8 cellular contexts compared by ENCODE assay signal in the genomic region with DNA sequence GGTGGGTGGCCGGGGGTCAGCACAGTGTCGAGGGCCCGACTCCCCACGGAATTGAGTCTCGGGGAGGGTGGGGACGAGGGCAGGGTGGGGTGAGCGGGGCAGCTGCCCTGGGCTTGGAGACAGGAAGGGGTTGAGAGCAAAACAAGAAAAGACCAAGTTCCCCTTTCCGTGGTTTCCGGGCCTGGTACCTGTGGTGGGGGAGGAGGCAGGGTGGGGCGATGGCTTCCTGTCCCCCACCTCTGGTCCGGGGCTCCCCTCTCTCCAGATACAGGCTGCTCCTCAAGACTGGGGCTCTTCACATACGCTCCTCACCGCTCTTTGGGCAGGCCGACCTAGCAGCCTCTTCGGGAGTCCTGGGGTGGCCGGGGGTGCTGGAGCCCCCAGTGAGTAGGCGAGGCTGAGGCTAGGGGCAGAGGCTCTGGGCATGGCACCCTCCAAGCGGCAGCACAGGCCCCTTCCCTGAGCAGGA. TPM values are rescaled to one million over a fixed set of nuclear protein-coding genes. Genes with fewer than 3 reads are reported as not detected.
DNase-seq lines count a peak whose midpoint lies in the region; ATAC-seq, FAIRE-seq and TF ChIP-seq lines count a peak whose summit lies in the region.

No MANE protein-coding gene starts in this region.

- H3K9me3 ChIP-seq in SJCRH30 (replicated peaks) (no peaks in the 10 kb centered on the region), iPS-18c (ENCODE audit: control insufficient read depth, insufficient read depth, low read length) (no peaks in the 10 kb centered on the region)

- H3K36me3 ChIP-seq in SJCRH30: no peaks in the 10 kb centered on the region

- H3K4me1 ChIP-seq in SJCRH30: peaks cover 9% of the 10 kb centered on the region

- TF ChIP-seq POLR2A in H54 (IDR thresholded peaks at IDR 0.05; ENCODE audit: low read depth, low read length): no peak

- H3K4me3 ChIP-seq in SJCRH30 (peak overlapping the region; percentile 69), iPS-18c (ENCODE audit: insufficient read depth, low read depth, low read length) (peak overlapping the region; percentile 60)

- no peaks in the 10 kb centered on the region for H3K27me3 ChIP-seq in SJCRH30

- DNase-seq in GF-D8 (lab: John Stamatoyannopoulos, UW) (peak; percentile 77), SJCRH30 (peak in 1 of 2 experiments; percentile 3), H54 (ENCODE audit: insufficient read length, low spot score) (no peak)
- peak; percentile 57 for DNase-seq in activated naive CD4-positive, alpha-beta T cell treated with anti-CD3 and anti-CD28 coated beads, Interleukin-2, amount 50 U/mL, for 16 hours
- DNase-seq in stimulated activated CD4-positive, alpha-beta T cell treated with anti-CD3 and anti-CD28 coated beads, Interleukin-2, amount 100 ng/mL, for 4 hours (ENCODE audit: low read depth): peak; percentile 40

- FAIRE-seq in H54 (lab: Jason Lieb, UNC): no peak

- ATAC-seq in HG02610 (IDR thresholded peaks at IDR 0.05; ENCODE audit: unreplicated experiment) (peak; percentile 28), HG03457 (IDR thresholded peaks at IDR 0.05; ENCODE audit: unreplicated experiment) (no peak)

- no peak overlapping the region for H3K27ac ChIP-seq in SJCRH30

RNA-seq across cellular contexts. Expression of a gene that starts 0.6 kb away (rescaled TPM):
- total RNA-seq in SJCRH30 (2014; rRNA removed; shearing (Covaris generic)): 5.6 and 7.0 TPM in 2 replicates

RNA-seq across cellular contexts. Expression of a gene that starts 9.5 kb away (rescaled TPM):
- 38.1 and 50.8 TPM in 2 replicates for total RNA-seq in SJCRH30 (2014; rRNA removed; shearing (Covaris generic))

RNA-seq across cellular contexts. Expression of a gene that starts 9.7 kb away (rescaled TPM):
- total RNA-seq in SJCRH30 (2014; rRNA removed; shearing (Covaris generic)): 15.2 and 21.7 TPM in 2 replicates

RNA-seq across cellular contexts. Expression of a gene that starts 15.1 kb away (rescaled TPM):
- 2.2 and 4.3 TPM in 2 replicates for total RNA-seq in SJCRH30 (2014; rRNA removed; shearing (Covaris generic))
